Comparison of ENCODE assay signal across 11 cellular contexts in genomic region chr2:106664669-106665068, GRCh38.
DNase-seq lines count a peak whose midpoint lies in the region; ATAC-seq and TF ChIP-seq lines count a peak whose summit lies in the region.
"Had no signal": no experiment of that assay in that cellular context is flagged by ENCODE, and none has a peak within 500 bp of the region (broad histone marks: within the 10 kb centered on the region; RNA-seq: fewer than 3 reads in every experiment).

No MANE protein-coding gene starts in this region.

- peaks cover 19% of the 10 kb centered on the region for H3K9me3 Mint-ChIP-seq in stimulated activated memory B cell treated with anti-CD40 and anti-IgM and Interleukin-4, amounts not matched to agents 10 μg/mL and 1 μg/mL and 100 μg/mL, for 72 hours
- H3K9me3 Mint-ChIP-seq: activated T-cell treated with anti-CD3 and anti-CD28 coated beads, Interleukin-2, amount 50 U/mL, for 24 hours had no signal

- no peak overlapping the region for H3K4me3 Mint-ChIP-seq in stimulated activated memory B cell treated with anti-CD40 and anti-IgM and Interleukin-4, amounts not matched to agents 10 μg/mL and 1 μg/mL and 100 μg/mL, for 72 hours
- H3K4me3 Mint-ChIP-seq: activated T-cell treated with anti-CD3 and anti-CD28 coated beads, Interleukin-2, amount 50 U/mL, for 24 hours; mesothelial cell of epicardium had no signal

- DNase-seq in A673 (ENCODE audit: low spot score): no peak
- no peak for DNase-seq in GM13977 (ENCODE audit: low spot score)
- no peak for DNase-seq in effector CD4-positive, alpha-beta T cell
- DNase-seq: activated T-cell treated with anti-CD3 and anti-CD28 coated beads, Interleukin-2, amount 50 U/mL, for 24 hours; DMS 273 treated with DMSO at 0.1 percent for 48 hours had no signal

- H3K27me3 Mint-ChIP-seq in stimulated activated memory B cell treated with anti-CD40 and anti-IgM and Interleukin-4, amounts not matched to agents 10 μg/mL and 1 μg/mL and 100 μg/mL, for 72 hours: no peaks in the 10 kb centered on the region

- CTCF ChIA-PET in A673 (lab: Charles Lee): no interaction called here

- H3K4me1 ChIP-seq in A673 (ENCODE audit: insufficient read depth, low read length, poor library complexity, severe bottlenecking): no peaks in the 10 kb centered on the region
- H3K4me1 ChIP-seq: tibial nerve had no signal

- H3K36me3 ChIP-seq in A673 (ENCODE audit: insufficient read depth, low read length, poor library complexity, severe bottlenecking): no peaks in the 10 kb centered on the region
- H3K36me3 ChIP-seq: tibial nerve had no signal

- in situ Hi-C loops in GM13977 (cut with MboI; ENCODE audit: low pct_unique_long_range_greater_than_20kb, low sequenced_read_pairs, unreplicated experiment): no loop called here

- H3K4me1 Mint-ChIP-seq in stimulated activated memory B cell treated with anti-CD40 and anti-IgM and Interleukin-4, amounts not matched to agents 10 μg/mL and 1 μg/mL and 100 μg/mL, for 72 hours: peaks cover 12% of the 10 kb centered on the region
- H3K4me1 Mint-ChIP-seq: mesothelial cell of epicardium had no signal

- BruUV-seq in A673 (replicated peaks; lab: Mats Ljungman, UMichigan): no TSS peak

- H3K27me3 ChIP-seq in A673 (replicated peaks; ENCODE audit: insufficient read depth, low read depth, low read length, poor library complexity): no peaks in the 10 kb centered on the region
- H3K27me3 ChIP-seq: tibial nerve had no signal

- no peak overlapping the region for H3K4me3 ChIP-seq in A673 (ENCODE audit: low read depth, low read length, poor library complexity, severe bottlenecking)
- H3K4me3 ChIP-seq: tibial nerve had no signal

- H3K36me3 Mint-ChIP-seq in stimulated activated memory B cell treated with anti-CD40 and anti-IgM and Interleukin-4, amounts not matched to agents 10 μg/mL and 1 μg/mL and 100 μg/mL, for 72 hours: no peaks in the 10 kb centered on the region
- H3K36me3 Mint-ChIP-seq: mesothelial cell of epicardium had no signal

- intact Hi-C loops in A673 (cut with micrococcal nuclease; ENCODE audit: unreplicated experiment): no loop called here

- no peaks in the 10 kb centered on the region for H3K9me3 ChIP-seq in A673 (ENCODE audit: low read depth, low read length, poor library complexity, severe bottlenecking)

- no peak overlapping the region for H3K27ac ChIP-seq in A673 (ENCODE audit: low read depth, low read length, poor library complexity, severe bottlenecking)
- H3K27ac ChIP-seq: tibial nerve had no signal

- H3K27ac Mint-ChIP-seq in stimulated activated memory B cell treated with anti-CD40 and anti-IgM and Interleukin-4, amounts not matched to agents 10 μg/mL and 1 μg/mL and 100 μg/mL, for 72 hours: no peak overlapping the region
- H3K27ac Mint-ChIP-seq: activated T-cell treated with anti-CD3 and anti-CD28 coated beads, Interleukin-2, amount 50 U/mL, for 24 hours; mesothelial cell of epicardium had no signal

- TF ChIP-seq CTCF in A673 (conservative IDR thresholded peaks at IDR 0.05; ENCODE audit: low read depth, low read length) (no peak), GM13977 (IDR thresholded peaks at IDR 0.05; ENCODE audit: extremely low read depth, insufficient read depth, missing control alignments) (no peak)

- POLR2A ChIA-PET in A673 (lab: Charles Lee; ENCODE audit: low non-redundant PET): no interaction called here

- ATAC-seq in GM19043 (IDR thresholded peaks at IDR 0.05; ENCODE audit: low read depth, unreplicated experiment) (peak; percentile 92), HG02763 (IDR thresholded peaks at IDR 0.05; ENCODE audit: unreplicated experiment) (peak; percentile 81), HG03575 (IDR thresholded peaks at IDR 0.05; ENCODE audit: extremely low read depth, insufficient number of reproducible peaks, low FRiP score, unreplicated experiment) (peak; percentile 74)
- peak; percentile 82 for ATAC-seq in stimulated activated memory B cell treated with anti-CD40 and anti-IgM and Interleukin-4, amounts not matched to agents 10 μg/mL and 1 μg/mL and 100 μg/mL, for 72 hours
